Comparison of ENCODE assay signal across 8 cellular contexts in the genomic region with DNA sequence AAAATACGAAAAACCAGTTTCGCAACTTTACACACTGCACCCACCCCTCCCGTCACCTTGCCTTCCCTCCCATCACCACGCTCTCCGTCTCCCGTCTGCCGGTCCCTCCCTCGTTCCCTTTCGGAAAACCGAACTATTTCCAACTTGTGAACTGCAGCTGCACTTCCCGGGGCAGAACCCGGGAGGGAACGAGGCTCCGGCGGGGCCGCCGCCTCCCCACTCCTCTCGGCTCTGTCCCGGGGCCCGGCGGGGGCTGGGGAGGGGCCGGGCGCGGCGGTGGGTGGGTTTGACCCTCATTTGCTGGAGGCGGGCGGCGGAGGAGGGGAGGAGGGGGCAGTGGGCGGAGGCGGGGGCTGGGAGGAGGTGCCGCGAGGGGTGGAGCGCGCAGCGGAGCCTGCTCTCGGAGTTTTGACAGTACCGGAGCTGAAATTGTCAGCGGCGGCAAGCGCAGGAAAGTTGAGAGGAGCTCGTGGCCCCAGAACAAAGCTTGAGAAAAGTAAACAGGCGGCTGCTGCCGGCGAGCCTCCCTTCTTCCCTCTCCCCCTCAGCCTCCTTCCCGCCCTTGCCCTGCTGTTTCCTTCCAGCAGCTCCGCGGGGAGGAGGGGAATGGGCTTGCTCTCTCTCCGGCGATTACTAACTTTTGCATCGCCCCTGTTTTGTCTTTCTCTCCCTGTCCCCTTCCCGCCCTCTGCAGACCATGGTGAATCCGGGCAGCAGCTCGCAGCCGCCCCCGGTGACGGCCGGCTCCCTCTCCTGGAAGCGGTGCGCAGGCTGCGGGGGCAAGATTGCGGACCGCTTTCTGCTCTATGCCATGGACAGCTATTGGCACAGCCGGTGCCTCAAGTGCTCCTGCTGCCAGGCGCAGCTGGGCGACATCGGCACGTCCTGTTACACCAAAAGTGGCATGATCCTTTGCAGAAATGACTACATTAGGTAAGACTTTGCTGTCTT. TPM values are rescaled to one million over a fixed set of nuclear protein-coding genes. Genes with fewer than 3 reads are reported as not detected.
DNase-seq lines count a peak whose midpoint lies in the region; TF ChIP-seq lines count a peak whose summit lies in the region.

No MANE protein-coding gene starts in this region.

- H2BK5ac ChIP-seq in neuronal stem cell (ENCODE audit: low read length), result peak overlapping the region; percentile 68

- H3K9me3 ChIP-seq in neuronal stem cell (replicated peaks in 1 of 2; ENCODE audit: control insufficient read depth in 2 of 2, insufficient read depth in 1 of 2, low read depth in 1 of 2, low read length in 2 of 2) (no peaks in the 10 kb centered on the region), tibial nerve (no peaks in the 10 kb centered on the region)

- peak in 1 of 2 donors; percentile 78 for TF ChIP-seq EP300 in tibial nerve (IDR thresholded peaks at IDR 0.05)

- peak overlapping the region; percentile 91 for H3K27ac ChIP-seq in neuronal stem cell (replicated peaks; ENCODE audit: low read length)
- peak overlapping the region; percentile 94 to 99 (median 97) for H3K27ac ChIP-seq in tibial nerve

- peak overlapping the region; percentile 71 for H3K4me2 ChIP-seq in neuronal stem cell (ENCODE audit: insufficient read depth, low read length, poor library complexity, severe bottlenecking)

- H3K4ac ChIP-seq in neuronal stem cell (ENCODE audit: low read length), result no peak overlapping the region

- H2BK120ac ChIP-seq in neuronal stem cell (ENCODE audit: low read depth, low read length), result no peak overlapping the region

- no peaks in the 10 kb centered on the region for H3K9me3 Mint-ChIP-seq in activated naive CD4-positive, alpha-beta T cell treated with anti-CD3 and anti-CD28 coated beads, Interleukin-2, amount 10 ng/mL, durations not matched to agents 7 days and 5 days

- DNase-seq in SIG-M5 treated with dmso at 0.1 percent for 504 hours (lab: John Stamatoyannopoulos, UW; ENCODE audit: unreplicated experiment) (peak; percentile 66), SIG-M5 (lab: John Stamatoyannopoulos, UW) (no peak), HT-29 (ENCODE audit: low spot score) (peak; percentile 85), SHP77 (lab: John Stamatoyannopoulos, UW) (peak; percentile 33 to 45), glomerular visceral epithelial cell (ENCODE audit: extremely low spot score) (peak; percentile 70), neuronal stem cell (ENCODE audit: low spot score) (peak; percentile 80), tibial nerve (ENCODE audit: low spot score in 2 of 2) (peak; percentile 67 to 75)
- DNase-seq in activated naive CD4-positive, alpha-beta T cell treated with anti-CD3 and anti-CD28 coated beads, Interleukin-2, amount 10 ng/mL, durations not matched to agents 7 days and 5 days, result peak; percentile 86

- no CpG with 5 or more reads among the region's 67 CpGs for whole genome bisulfite sequencing in neuronal stem cell (ENCODE audit: extremely low coverage in 2 of 2, insufficient read length in 2 of 2, insufficient replicate concordance in 1 of 2), 2 donors
- WGBS in tibial nerve, 2 donors, result 0 to 1% methylated on average over 43 to 59 of the region's 67 CpGs

- H3K4me3 Mint-ChIP-seq in activated naive CD4-positive, alpha-beta T cell treated with anti-CD3 and anti-CD28 coated beads, Interleukin-2, amount 10 ng/mL, durations not matched to agents 7 days and 5 days, result peak overlapping the region; percentile 84

- peak overlapping the region; percentile 98 for H3K27ac Mint-ChIP-seq in activated naive CD4-positive, alpha-beta T cell treated with anti-CD3 and anti-CD28 coated beads, Interleukin-2, amount 10 ng/mL, durations not matched to agents 7 days and 5 days

- H3K4me1 ChIP-seq in neuronal stem cell (ENCODE audit: control insufficient read depth in 2 of 2, insufficient read depth in 1 of 2, low read depth in 1 of 2, low read length in 2 of 2), result peaks cover 11 to 19% of the 10 kb centered on the region in 2 donors
- peaks cover 0 to 47% (median 30%) of the 10 kb centered on the region in 4 donors for H3K4me1 ChIP-seq in tibial nerve

- no peak overlapping the region for H4K91ac ChIP-seq in neuronal stem cell (ENCODE audit: low read depth, low read length, poor library complexity)

- peaks cover 24% of the 10 kb centered on the region for H3K27me3 Mint-ChIP-seq in activated naive CD4-positive, alpha-beta T cell treated with anti-CD3 and anti-CD28 coated beads, Interleukin-2, amount 10 ng/mL, durations not matched to agents 7 days and 5 days

- H3K36me3 ChIP-seq in neuronal stem cell (replicated peaks in 1 of 2; ENCODE audit: control insufficient read depth in 2 of 2, insufficient read depth in 2 of 2, low read length in 2 of 2), result peaks cover 0 to 23% of the 10 kb centered on the region in 2 donors
- H3K36me3 ChIP-seq in tibial nerve, result no peaks in the 10 kb centered on the region

- H3K23ac ChIP-seq in neuronal stem cell (ENCODE audit: low read depth, low read length, poor library complexity), result peak overlapping the region; percentile 87

- H2BK15ac ChIP-seq in neuronal stem cell (ENCODE audit: low read length), result no peak overlapping the region

- H3K4me3 ChIP-seq in neuronal stem cell (ENCODE audit: low read length in 2 of 2), result peak overlapping the region; percentile 57 to 86
- peak overlapping the region; percentile 79 to 86 (median 84) for H3K4me3 ChIP-seq in tibial nerve

- peaks cover 64% of the 10 kb centered on the region for H3K4me1 Mint-ChIP-seq in activated naive CD4-positive, alpha-beta T cell treated with anti-CD3 and anti-CD28 coated beads, Interleukin-2, amount 10 ng/mL, durations not matched to agents 7 days and 5 days

- peak overlapping the region; percentile 43 for H2BK12ac ChIP-seq in neuronal stem cell (ENCODE audit: low read length)

- H3K79me1 ChIP-seq in neuronal stem cell (ENCODE audit: low read depth, low read length), result no peaks in the 10 kb centered on the region

- peak overlapping the region; percentile 93 for H3K18ac ChIP-seq in neuronal stem cell (ENCODE audit: low read length)

- CTCF ChIA-PET in activated naive CD4-positive, alpha-beta T cell treated with anti-CD3 and anti-CD28 coated beads, Interleukin-2, amount 10 ng/mL, durations not matched to agents 7 days and 5 days (lab: Charles Lee), result no interaction called here

- H2AFZ ChIP-seq in neuronal stem cell (ENCODE audit: low read length), result peak overlapping the region; percentile 93

- H4K8ac ChIP-seq in neuronal stem cell (ENCODE audit: low read depth, low read length), result peak overlapping the region; percentile 73

- H3K27me3 ChIP-seq in neuronal stem cell (ENCODE audit: control insufficient read depth in 3 of 3, insufficient read depth in 3 of 3, low read depth in 1 of 3, low read length in 3 of 3) (peaks cover 0 to 3% (median 0%) of the 10 kb centered on the region in 3 experiments), tibial nerve (no peaks in the 10 kb centered on the region)

- peak overlapping the region; percentile 89 for H3K9ac ChIP-seq in neuronal stem cell (ENCODE audit: low read depth, low read length, poor library complexity)

- peak overlapping the region; percentile 33 for H2AK5ac ChIP-seq in neuronal stem cell (ENCODE audit: low read depth, low read length)

- TF ChIP-seq POLR2A in tibial nerve (IDR thresholded peaks at IDR 0.05), result peak in 1 of 2 donors; percentile 47

- TF ChIP-seq CTCF in tibial nerve (IDR thresholded peaks at IDR 0.05), result peak in 1 of 5 experiments; percentile 23

- H3K36me3 Mint-ChIP-seq in activated naive CD4-positive, alpha-beta T cell treated with anti-CD3 and anti-CD28 coated beads, Interleukin-2, amount 10 ng/mL, durations not matched to agents 7 days and 5 days, result peaks cover 28% of the 10 kb centered on the region

- peak overlapping the region; percentile 26 for H3K14ac ChIP-seq in neuronal stem cell (ENCODE audit: low read length)

RNA-seq across cellular contexts. Expression of a gene that starts 2.9 kb away (rescaled TPM):
- total RNA-seq in HT-29 (2014; rRNA removed; shearing (Covaris generic)), result 174 and 184 TPM in 2 replicates
- polyA plus RNA-seq in neuronal stem cell (2013, experiment 1 of 2), result 111 TPM
- polyA plus RNA-seq in neuronal stem cell (2013, experiment 2 of 2), result 116 TPM
- 10 to 100 TPM; 34.7 to 43.2 (median 40.7) TPM for total RNA-seq in tibial nerve
